In genomic region chr5:133970325-133970671, GRCh38 we compare ENCODE assay signal across 12 cellular contexts. TPM values are rescaled to one million over a fixed set of nuclear protein-coding genes. Genes with fewer than 3 reads are reported as not detected.
DNase-seq lines count a peak whose midpoint lies in the region; ATAC-seq and TF ChIP-seq lines count a peak whose summit lies in the region.
"Had no signal": no experiment of that assay in that cellular context is flagged by ENCODE, and none has a peak within 500 bp of the region (broad histone marks: within the 10 kb centered on the region; RNA-seq: fewer than 3 reads in every experiment).

No MANE protein-coding gene starts in this region.

- peak; percentile 20 for TF ChIP-seq POLR2A in GM18505 (IDR thresholded peaks at IDR 0.05; ENCODE audit: borderline replicate concordance, extremely low read depth, insufficient read depth, insufficient read length)

- H3K27me3 Mint-ChIP-seq in activated naive CD8-positive, alpha-beta T cell: no peaks in the 10 kb centered on the region
- no peaks in the 10 kb centered on the region for H3K27me3 Mint-ChIP-seq in natural killer cell (ENCODE audit: low read depth in 2 of 2)

- H3K4me1 ChIP-seq in BLaER1: peaks cover 47% of the 10 kb centered on the region

- intact Hi-C loops in natural killer cell (cut with micrococcal nuclease): no loop called here

- TF ChIP-seq CTCF in natural killer cell (IDR thresholded peaks at IDR 0.05): no peak

- no peaks in the 10 kb centered on the region for H3K9me3 ChIP-seq in BLaER1

- peak overlapping the region; percentile 97 for H3K4me3 Mint-ChIP-seq in activated naive CD8-positive, alpha-beta T cell
- peak overlapping the region; percentile 99 for H3K4me3 Mint-ChIP-seq in natural killer cell

- no peaks in the 10 kb centered on the region for H3K27me3 ChIP-seq in BLaER1

- no peak for DNase-seq in natural killer cell
- no peak for DNase-seq in dermis blood vessel endothelial cell
- DNase-seq in glomerular visceral epithelial cell (ENCODE audit: extremely low spot score): no peak
- DNase-seq: COR-L47; midbrain; PC-3; stimulated activated CD4-positive, alpha-beta T cell treated with anti-CD3 and anti-CD28 coated beads, Interleukin-4, amount 100 ng/mL, for 4 hours had no signal

- H3K27ac ChIP-seq in BLaER1: no peak overlapping the region; the same call in 1 of the 2 replicates

- peak overlapping the region; percentile 92 for H3K27ac Mint-ChIP-seq in activated naive CD8-positive, alpha-beta T cell
- peak overlapping the region; percentile 99 for H3K27ac Mint-ChIP-seq in natural killer cell

- peak overlapping the region; percentile 88 for H3K9ac ChIP-seq in BLaER1

- peaks cover 47% of the 10 kb centered on the region for H4K20me1 ChIP-seq in BLaER1

- H3K36me3 ChIP-seq in BLaER1: peaks cover 54% of the 10 kb centered on the region

- no peak overlapping the region for H3K4me3 ChIP-seq in BLaER1

- H3K36me3 Mint-ChIP-seq in activated naive CD8-positive, alpha-beta T cell: no peaks in the 10 kb centered on the region
- H3K36me3 Mint-ChIP-seq in natural killer cell: no peaks in the 10 kb centered on the region

- ATAC-seq in GM18505 (IDR thresholded peaks at IDR 0.05; ENCODE audit: unreplicated experiment): no peak
- ATAC-seq in natural killer cell: no peak
- no peak for ATAC-seq in GM19324 (IDR thresholded peaks at IDR 0.05; ENCODE audit: low FRiP score, unreplicated experiment)
- ATAC-seq: esophagus mucosa, PC-3 had no signal

- H3K4me1 Mint-ChIP-seq in activated naive CD8-positive, alpha-beta T cell (ENCODE audit: low read depth): peaks cover 40% of the 10 kb centered on the region
- peaks cover 26% of the 10 kb centered on the region in 2 donors for H3K4me1 Mint-ChIP-seq in natural killer cell

- H3K4me2 ChIP-seq in BLaER1: peak overlapping the region; percentile 97

- H3K9me3 Mint-ChIP-seq in activated naive CD8-positive, alpha-beta T cell (ENCODE audit: low read depth): no peaks in the 10 kb centered on the region
- H3K9me3 Mint-ChIP-seq in natural killer cell: no peaks in the 10 kb centered on the region

RNA-seq across cellular contexts. Expression of gene C5orf15, which starts 1.9 kb away (rescaled TPM):
- total RNA-seq in natural killer cell: 10 to 100 TPM; 15.2 to 19.9 (median 18.0) TPM
- total RNA-seq in dermis blood vessel endothelial cell: 26.4 and 30.7 TPM in 2 replicates

RNA-seq across cellular contexts. Expression of gene VDAC1, which starts 34.5 kb away (rescaled TPM):
- total RNA-seq in natural killer cell (10 to 100 TPM; 54.0 to 63.3 (median 60.2) TPM), dermis blood vessel endothelial cell (261 and 425 TPM in 2 replicates)
